ENCODE assay signal across 8 cellular contexts in genomic region chr9:127204771-127205470, GRCh38. TPM values are rescaled to one million over a fixed set of nuclear protein-coding genes. Genes with fewer than 3 reads are reported as not detected.
DNase-seq lines count a peak whose midpoint lies in the region; ATAC-seq lines count a peak whose summit lies in the region.

No MANE protein-coding gene starts in this region.

- H3K27me3 Mint-ChIP-seq in activated CD4-positive, alpha-beta T cell treated with anti-CD3 and anti-CD28 coated beads for 36 hours, result no peaks in the 10 kb centered on the region
- H3K27me3 Mint-ChIP-seq in stimulated activated naive B cell treated with anti-CD40 and anti-IgM and Interleukin-4, amounts not matched to agents 10 μg/mL and 1 μg/mL and 100 μg/mL, for 72 hours, result no peaks in the 10 kb centered on the region

- no peak for ATAC-seq in activated CD4-positive, alpha-beta T cell treated with anti-CD3 and anti-CD28 coated beads for 36 hours
- ATAC-seq in stimulated activated naive B cell treated with anti-CD40 and anti-IgM and Interleukin-4, amounts not matched to agents 10 μg/mL and 1 μg/mL and 100 μg/mL, for 72 hours (replicated peaks), result peak; percentile 42 to 52
- ATAC-seq in HG03439 (IDR thresholded peaks at IDR 0.05; ENCODE audit: unreplicated experiment), result no peak

- CTCF ChIA-PET in activated CD4-positive, alpha-beta T cell treated with anti-CD3 and anti-CD28 coated beads for 36 hours (lab: Charles Lee), result interaction anchor here (0.9 to 1.2 kb wide), 2 partner anchors 10 to 12 kb away, joined by 3 to 6 read pairs; no protein-coding TSS in a partner anchor

- H3K4me1 Mint-ChIP-seq in activated CD4-positive, alpha-beta T cell treated with anti-CD3 and anti-CD28 coated beads for 36 hours, result no peaks in the 10 kb centered on the region
- no peaks in the 10 kb centered on the region for H3K4me1 Mint-ChIP-seq in stimulated activated naive B cell treated with anti-CD40 and anti-IgM and Interleukin-4, amounts not matched to agents 10 μg/mL and 1 μg/mL and 100 μg/mL, for 72 hours

- DNase-seq in activated CD4-positive, alpha-beta T cell treated with anti-CD3 and anti-CD28 coated beads for 36 hours, result peak; percentile 36
- no peak for DNase-seq in activated CD4-positive, alpha-beta T cell treated with anti-CD3 and anti-CD28 coated beads, Interleukin-2, amount 50 U/mL, for 1 hour
- DNase-seq in NCI-H82 treated with DMSO at 0.1 percent for 48 hours (lab: John Stamatoyannopoulos, UW; ENCODE audit: unreplicated experiment) (peak; percentile 65), epidermal melanocyte (ENCODE audit: insufficient read length, low spot score) (peak; percentile 68), NCI-H510A treated with DMSO at 0.1 percent for 48 hours (lab: John Stamatoyannopoulos, UW) (no peak), NCI-H187 treated with DMSO at 0.1 percent for 48 hours (lab: John Stamatoyannopoulos, UW) (no peak)
- no peak for DNase-seq in stimulated activated naive B cell treated with anti-CD40 and anti-IgM and Interleukin-4, amounts not matched to agents 10 μg/mL and 1 μg/mL and 100 μg/mL, for 72 hours

- intact Hi-C loops in activated CD4-positive, alpha-beta T cell treated with anti-CD3 and anti-CD28 coated beads for 36 hours (cut with DNase I, micrococcal nuclease), result no loop called here

- POLR2A ChIA-PET in activated CD4-positive, alpha-beta T cell treated with anti-CD3 and anti-CD28 coated beads for 36 hours (lab: Charles Lee), result interaction anchor here (0.6 kb wide), 1 partner anchor 12 kb away, joined by 3 read pairs; no protein-coding TSS in a partner anchor

- H3K4me3 Mint-ChIP-seq in activated CD4-positive, alpha-beta T cell treated with anti-CD3 and anti-CD28 coated beads for 36 hours, result no peak overlapping the region
- H3K4me3 Mint-ChIP-seq in stimulated activated naive B cell treated with anti-CD40 and anti-IgM and Interleukin-4, amounts not matched to agents 10 μg/mL and 1 μg/mL and 100 μg/mL, for 72 hours, result no peak overlapping the region

- no peaks in the 10 kb centered on the region for H3K36me3 Mint-ChIP-seq in activated CD4-positive, alpha-beta T cell treated with anti-CD3 and anti-CD28 coated beads for 36 hours (ENCODE audit: low read depth)
- H3K36me3 Mint-ChIP-seq in stimulated activated naive B cell treated with anti-CD40 and anti-IgM and Interleukin-4, amounts not matched to agents 10 μg/mL and 1 μg/mL and 100 μg/mL, for 72 hours, result no peaks in the 10 kb centered on the region

- no peaks in the 10 kb centered on the region for H3K9me3 Mint-ChIP-seq in activated CD4-positive, alpha-beta T cell treated with anti-CD3 and anti-CD28 coated beads for 36 hours (ENCODE audit: low read depth)
- no peaks in the 10 kb centered on the region for H3K9me3 Mint-ChIP-seq in stimulated activated naive B cell treated with anti-CD40 and anti-IgM and Interleukin-4, amounts not matched to agents 10 μg/mL and 1 μg/mL and 100 μg/mL, for 72 hours

- H3K27ac Mint-ChIP-seq in activated CD4-positive, alpha-beta T cell treated with anti-CD3 and anti-CD28 coated beads for 36 hours, result no peak overlapping the region
- no peak overlapping the region for H3K27ac Mint-ChIP-seq in stimulated activated naive B cell treated with anti-CD40 and anti-IgM and Interleukin-4, amounts not matched to agents 10 μg/mL and 1 μg/mL and 100 μg/mL, for 72 hours

RNA-seq across cellular contexts. Expression of gene GARNL3, which starts 59.7 kb away (rescaled TPM):
- 1 to 10 TPM; 2.5 to 3.4 TPM for total RNA-seq in activated CD4-positive, alpha-beta T cell treated with anti-CD3 and anti-CD28 coated beads for 36 hours

Comparison
In these comparisons a context has a peak if more than half of its experiments do, and no peak if none do; other contexts are left out.
1. DNase-seq: peak in activated CD4-positive, alpha-beta T cell treated with anti-CD3 and anti-CD28 coated beads for 36 hours (single experiment), NCI-H82 treated with DMSO at 0.1 percent for 48 hours (single experiment) and epidermal melanocyte (single experiment); none in activated CD4-positive, alpha-beta T cell treated with anti-CD3 and anti-CD28 coated beads, Interleukin-2, amount 50 U/mL, for 1 hour (single experiment), stimulated activated naive B cell treated with anti-CD40 and anti-IgM and Interleukin-4, amounts not matched to agents 10 μg/mL and 1 μg/mL and 100 μg/mL, for 72 hours (single experiment), NCI-H510A treated with DMSO at 0.1 percent for 48 hours (single experiment) and NCI-H187 treated with DMSO at 0.1 percent for 48 hours (single experiment).
2. ATAC-seq: peak in stimulated activated naive B cell treated with anti-CD40 and anti-IgM and Interleukin-4, amounts not matched to agents 10 μg/mL and 1 μg/mL and 100 μg/mL, for 72 hours (2 of 2); none in activated CD4-positive, alpha-beta T cell treated with anti-CD3 and anti-CD28 coated beads for 36 hours (single experiment) and HG03439 (single experiment).